ENCODE assay signal across 21 cellular contexts in the genomic region with DNA sequence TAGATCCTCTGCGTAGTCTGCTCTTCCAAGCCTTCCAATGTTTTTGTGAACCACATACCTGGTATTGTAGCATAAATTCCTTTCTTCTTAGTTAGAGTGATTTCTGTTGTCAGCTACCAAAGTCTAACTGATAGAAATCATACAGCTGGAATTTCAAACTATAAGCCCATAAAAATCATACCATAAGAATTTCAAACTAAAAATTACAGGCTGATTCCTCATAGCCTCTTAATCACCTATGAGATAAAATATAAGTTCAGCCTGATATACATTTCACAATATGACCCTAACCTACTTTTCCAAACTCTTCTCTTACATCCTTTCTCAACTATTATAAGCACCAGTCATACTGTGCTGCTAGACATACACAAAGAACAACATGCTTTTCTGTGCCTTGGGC.
"Had no signal": no experiment of that assay in that cellular context is flagged by ENCODE, and none has a peak within 500 bp of the region (broad histone marks: within the 10 kb centered on the region; RNA-seq: fewer than 3 reads in every experiment).

No MANE protein-coding gene starts in this region.

- ATAC-seq: activated CD8-positive, alpha-beta T cell treated with anti-CD3 and anti-CD28 coated beads for 36 hours; activated naive CD8-positive, alpha-beta T cell treated with anti-CD3 and anti-CD28 coated beads, Interleukin-2, amount 50 U/mL, for 24 hours; left lobe of liver; natural killer cell; right cardiac atrium; stimulated activated naive B cell treated with anti-CD40 and anti-IgM and Interleukin-4, amounts not matched to agents 10 μg/mL and 1 μg/mL and 100 μg/mL, for 72 hours; T-cell had no signal

- H3K4me3 ChIP-seq: spleen, upper lobe of left lung had no signal

- H3K9me3 ChIP-seq: spleen, upper lobe of left lung had no signal

- H3K4me1 ChIP-seq: spleen, upper lobe of left lung had no signal

- H3K36me3 ChIP-seq: spleen, upper lobe of left lung had no signal

- FAIRE-seq: islet of Langerhans had no signal

- DNase-seq: activated CD4-positive, alpha-beta T cell treated with anti-CD3 and anti-CD28 coated beads for 4 hours; activated CD8-positive, alpha-beta memory T cell treated with anti-CD3 and anti-CD28 coated beads, Interleukin-2, amount 50 U/mL, for 4 hours; activated CD8-positive, alpha-beta T cell treated with anti-CD3 and anti-CD28 coated beads for 36 hours; activated naive CD4-positive, alpha-beta T cell treated with Interleukin-2 at 50 U/mL for 16 hours; activated naive CD8-positive, alpha-beta T cell treated with anti-CD3 and anti-CD28 coated beads, Interleukin-2, amount 50 U/mL, for 24 hours; central memory CD4-positive, alpha-beta T cell; cortex of kidney; effector memory CD4-positive, alpha-beta T cell; glutamatergic neuron; natural killer cell; occipital lobe; right cardiac atrium; spleen; stimulated activated CD4-positive, alpha-beta T cell treated with anti-CD3 and anti-CD28 coated beads, Interleukin-2, amount 100 ng/mL, for 24 hours; stimulated activated naive B cell treated with anti-CD40 and anti-IgM and Interleukin-4, amounts not matched to agents 10 μg/mL and 1 μg/mL and 100 μg/mL, for 72 hours; substantia nigra; T-cell; T1000; upper lobe of left lung had no signal

- H3K27ac ChIP-seq: spleen, upper lobe of left lung had no signal

- H3K27me3 ChIP-seq: spleen, upper lobe of left lung had no signal
